In the genomic region with DNA sequence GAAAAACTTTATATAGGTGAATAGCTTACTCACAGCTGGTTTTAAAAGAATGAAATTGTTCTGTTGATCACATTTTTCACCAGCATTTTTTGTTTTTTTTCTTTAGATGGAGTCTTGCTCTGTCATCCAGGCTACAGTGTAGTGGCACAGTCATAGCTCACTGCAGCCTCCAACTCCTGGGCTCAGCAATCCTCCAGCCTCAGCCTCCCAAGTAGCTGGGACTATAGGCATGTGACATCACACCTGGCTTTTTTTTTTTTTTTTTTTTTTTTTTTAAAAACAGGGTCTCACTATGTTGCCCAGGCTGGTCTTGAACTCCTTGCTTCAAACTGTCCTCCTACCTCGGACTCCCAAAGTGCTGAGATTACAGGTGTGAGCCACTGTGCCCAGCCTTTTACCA, we compare ENCODE assay signal across 35 cellular contexts. TPM values are rescaled to one million over a fixed set of nuclear protein-coding genes. Genes with fewer than 3 reads are reported as not detected.
DNase-seq lines count a peak whose midpoint lies in the region; ATAC-seq, FAIRE-seq and TF ChIP-seq lines count a peak whose summit lies in the region.
"Had no signal": no experiment of that assay in that cellular context is flagged by ENCODE, and none has a peak within 500 bp of the region (broad histone marks: within the 10 kb centered on the region; RNA-seq: fewer than 3 reads in every experiment).

No MANE protein-coding gene starts in this region.

- H3K9me1 ChIP-seq in K562 (ENCODE audit: control insufficient read depth, insufficient read depth, low read length), result no peaks in the 10 kb centered on the region

- POLR2A ChIA-PET in K562 (lab: Yijun Ruan, JAX), result interaction anchor here (1.1 to 1.3 kb wide), 3 partner anchors 11 to 51 kb away, joined by 3 to 4 read pairs (median 3); no protein-coding TSS in a partner anchor

- H3K27me3 ChIP-seq in K562 (ENCODE audit: control insufficient read depth in 2 of 2, insufficient read depth in 2 of 2, low read length in 2 of 2) (no peaks in the 10 kb centered on the region), neuronal stem cell (ENCODE audit: control insufficient read depth in 3 of 3, insufficient read depth in 3 of 3, low read depth in 1 of 3, low read length in 3 of 3) (no peaks in the 10 kb centered on the region)
- H3K27me3 ChIP-seq: ascending aorta, cardiac muscle cell, gastroesophageal sphincter, hepatocyte, neural progenitor cell, SJCRH30, testis had no signal

- in situ Hi-C loops in K562 (cut with MboI), result no loop called here

- H3K27ac ChIP-seq in K562 (ENCODE audit: extremely low read depth, low read depth, low read length) (no peak overlapping the region), neuronal stem cell (replicated peaks; ENCODE audit: low read length) (no peak overlapping the region)
- H3K27ac ChIP-seq: ascending aorta, cardiac muscle cell, gastroesophageal sphincter, hepatocyte, neural progenitor cell, SJCRH30, testis, WERI-Rb-1 had no signal

- 100% methylated on average over 1 of the region's 1 CpG for WGBS in K562 (ENCODE audit: insufficient coverage, low coverage, missing lambda C conversion rate)
- no CpG with 5 or more reads among the region's 1 CpG for WGBS in neuronal stem cell (ENCODE audit: extremely low coverage in 2 of 2, insufficient read length in 2 of 2, insufficient replicate concordance in 1 of 2), 2 donors

- no peak for TF ChIP-seq POLR2A in K562 (conservative IDR thresholded peaks at IDR 0.05)

- no peaks in the 10 kb centered on the region for H3K9me3 Mint-ChIP-seq in activated CD4-positive, alpha-beta T cell treated with anti-CD3 and anti-CD28 coated beads, Interleukin-2, amount 10 ng/mL, durations not matched to agents 24 days and 14 days
- H3K9me3 Mint-ChIP-seq: activated naive CD8-positive, alpha-beta T cell treated with anti-CD3 and anti-CD28 coated beads, Interleukin-2, amount 10 ng/mL, durations not matched to agents 7 days and 5 days; GM23338; neural progenitor cell; stimulated activated naive CD8-positive, alpha-beta T cell treated with anti-CD3 and anti-CD28 coated beads, Interleukin-15, Interleukin-2, amounts not matched to agents 100 ng/mL and 50 ng/mL, for 24 hours had no signal

- no peak for TF ChIP-seq RAD21 in K562 (CRISPR knock-in tag; conservative IDR thresholded peaks at IDR 0.05 in 1 of 2, IDR thresholded peaks at IDR 0.05 in 1 of 2)

- BruUV-seq in K562 (replicated peaks; lab: Mats Ljungman, UMichigan), result no TSS peak

- no peak for TF ChIP-seq CTCF in K562 (IDR thresholded peaks at IDR 0.05 in 2 of 3, conservative IDR thresholded peaks at IDR 0.05 in 1 of 3; ENCODE audit: insufficient read depth in 2 of 3, low read depth in 1 of 3, low read length in 3 of 3)

- H2BK120ac ChIP-seq in neuronal stem cell (ENCODE audit: low read depth, low read length), result no peak overlapping the region

- H2BK15ac ChIP-seq in neuronal stem cell (ENCODE audit: low read length), result no peak overlapping the region

- H3K4me3 ChIP-seq in K562 (no peak overlapping the region), neuronal stem cell (ENCODE audit: low read length in 2 of 2) (no peak overlapping the region)
- H3K4me3 ChIP-seq: ascending aorta, cardiac muscle cell, gastroesophageal sphincter, GM23338, hepatocyte, lung, neural progenitor cell, SJCRH30, testis had no signal

- no peak overlapping the region for H2BK12ac ChIP-seq in neuronal stem cell (ENCODE audit: low read length)

- H3K23ac ChIP-seq in neuronal stem cell (ENCODE audit: low read depth, low read length, poor library complexity), result no peak overlapping the region

- CTCF ChIA-PET in K562 (lab: Yijun Ruan, JAX; ENCODE audit: low intra/inter-chr PET ratio), result no interaction called here

- no peak overlapping the region for H3K4me3 Mint-ChIP-seq in activated CD4-positive, alpha-beta T cell treated with anti-CD3 and anti-CD28 coated beads, Interleukin-2, amount 10 ng/mL, durations not matched to agents 24 days and 14 days
- H3K4me3 Mint-ChIP-seq: activated naive CD8-positive, alpha-beta T cell treated with anti-CD3 and anti-CD28 coated beads, Interleukin-2, amount 10 ng/mL, durations not matched to agents 7 days and 5 days; CD14-positive monocyte; GM23338; neural progenitor cell had no signal

- no peak overlapping the region for H2AFZ ChIP-seq in K562 (ENCODE audit: low read depth, low read length)
- H2AFZ ChIP-seq in neuronal stem cell (ENCODE audit: low read length), result no peak overlapping the region
- H2AFZ ChIP-seq: GM23338, hepatocyte, neural progenitor cell had no signal

- H2AK5ac ChIP-seq in neuronal stem cell (ENCODE audit: low read depth, low read length), result no peak overlapping the region

- FAIRE-seq in K562 (lab: Jason Lieb, UNC), result no peak
- FAIRE-seq: colon, small intestine had no signal

- H4K8ac ChIP-seq in neuronal stem cell (ENCODE audit: low read depth, low read length), result no peak overlapping the region

- H3K4me1 Mint-ChIP-seq in activated CD4-positive, alpha-beta T cell treated with anti-CD3 and anti-CD28 coated beads, Interleukin-2, amount 10 ng/mL, durations not matched to agents 24 days and 14 days, result peaks cover 48% of the 10 kb centered on the region

- no peak overlapping the region for H3K27ac Mint-ChIP-seq in activated CD4-positive, alpha-beta T cell treated with anti-CD3 and anti-CD28 coated beads, Interleukin-2, amount 10 ng/mL, durations not matched to agents 24 days and 14 days
- H3K27ac Mint-ChIP-seq: CD14-positive monocyte, GM23338, neural progenitor cell had no signal

- no peak overlapping the region for H4K91ac ChIP-seq in neuronal stem cell (ENCODE audit: low read depth, low read length, poor library complexity)

- H3K4me2 ChIP-seq in K562 (ENCODE audit: insufficient read depth, low read length), result no peak overlapping the region
- no peak overlapping the region for H3K4me2 ChIP-seq in neuronal stem cell (ENCODE audit: insufficient read depth, low read length, poor library complexity, severe bottlenecking)
- H3K4me2 ChIP-seq: GM23338, neural progenitor cell had no signal

- no peak for TF ChIP-seq EP300 in K562 (IDR thresholded peaks at IDR 0.05; ENCODE audit: low read length)

- H3K36me3 ChIP-seq in K562 (ENCODE audit: control insufficient read depth, insufficient read depth, low read length) (peaks cover 31% of the 10 kb centered on the region), neuronal stem cell (replicated peaks in 1 of 2; ENCODE audit: control insufficient read depth in 2 of 2, insufficient read depth in 2 of 2, low read length in 2 of 2) (peaks cover 6 to 41% of the 10 kb centered on the region in 2 donors)
- H3K36me3 ChIP-seq: cardiac muscle cell, neural progenitor cell had no signal

- no peak overlapping the region for H3K4ac ChIP-seq in neuronal stem cell (ENCODE audit: low read length)

- DNase-seq in activated CD4-positive, alpha-beta T cell treated with anti-CD3 and anti-CD28 coated beads, Interleukin-2, amount 10 ng/mL, durations not matched to agents 24 days and 14 days, result peak; percentile 54
- no peak for DNase-seq in activated CD4-positive, alpha-beta T cell treated with anti-CD3 and anti-CD28 coated beads, Interleukin-2, amount 50 U/mL, for 48 hours
- DNase-seq in stimulated activated CD4-positive, alpha-beta T cell treated with anti-CD3 and anti-CD28 coated beads, Interleukin-1b, Interleukin-23, amount 100 ng/mL, for 48 hours, result peak; percentile 28
- DNase-seq in stimulated activated CD4-positive, alpha-beta T cell treated with anti-CD3 and anti-CD28 coated beads, Interleukin-12 subunit alpha, Interleukin-12 subunit beta, amount 100 ng/mL, for 4 hours, result no peak
- DNase-seq in K562 (ENCODE audit: extremely low read depth in 1 of 4, low spot score in 3 of 4), result no peak
- DNase-seq in NCI-H524 treated with DMSO at 0.1 percent for 48 hours (lab: John Stamatoyannopoulos, UW), result no peak
- DNase-seq in neuronal stem cell (ENCODE audit: low spot score), result no peak
- DNase-seq: activated CD4-positive, alpha-beta T cell treated with anti-CD3 and anti-CD28 coated beads, Interleukin-2, amount 50 U/mL, for 4 hours; activated naive CD8-positive, alpha-beta T cell treated with anti-CD3 and anti-CD28 coated beads, Interleukin-2, amount 10 ng/mL, durations not matched to agents 7 days and 5 days; effector CD4-positive, alpha-beta T cell; KBM-7; NCI-H1092 treated with DMSO at 0.1 percent for 48 hours; NCI-H1694 treated with DMSO at 0.1 percent for 48 hours; RPMI8226; SJCRH30; small intestine; testis; WERI-Rb-1 had no signal

- H3K4me1 ChIP-seq in K562 (replicated peaks in 1 of 2; ENCODE audit: control insufficient read depth in 2 of 2, insufficient read depth in 2 of 2, low read length in 2 of 2) (peaks cover 15 to 23% of the 10 kb centered on the region in 2 experiments), neuronal stem cell (ENCODE audit: control insufficient read depth in 2 of 2, insufficient read depth in 1 of 2, low read depth in 1 of 2, low read length in 2 of 2) (peaks cover 4 to 7% of the 10 kb centered on the region in 2 donors)

- no peaks in the 10 kb centered on the region for H3K27me3 Mint-ChIP-seq in activated CD4-positive, alpha-beta T cell treated with anti-CD3 and anti-CD28 coated beads, Interleukin-2, amount 10 ng/mL, durations not matched to agents 24 days and 14 days
- H3K27me3 Mint-ChIP-seq: activated naive CD8-positive, alpha-beta T cell treated with anti-CD3 and anti-CD28 coated beads, Interleukin-2, amount 10 ng/mL, durations not matched to agents 7 days and 5 days; stimulated activated naive CD8-positive, alpha-beta T cell treated with anti-CD3 and anti-CD28 coated beads, Interleukin-15, Interleukin-2, amounts not matched to agents 100 ng/mL and 50 ng/mL, for 24 hours had no signal

- H2BK5ac ChIP-seq in neuronal stem cell (ENCODE audit: low read length), result no peak overlapping the region

- peaks cover 41% of the 10 kb centered on the region for H3K79me2 ChIP-seq in K562 (ENCODE audit: control insufficient read depth, insufficient read depth, low read length)

- H4K20me1 ChIP-seq in K562 (replicated peaks; ENCODE audit: control insufficient read depth, insufficient read depth, low read length), result no peaks in the 10 kb centered on the region; the same call in 1 of the 2 replicates

- intact Hi-C loops in activated CD4-positive, alpha-beta T cell treated with anti-CD3 and anti-CD28 coated beads, Interleukin-2, amount 10 ng/mL, durations not matched to agents 24 days and 14 days (cut with micrococcal nuclease), result loop anchor here (5.0 kb wide), 1 partner anchor 1296 kb away; a partner anchor contains a TSS
- intact Hi-C loops in K562 (cut with micrococcal nuclease), result no loop called here

- H3K9ac ChIP-seq in K562 (ENCODE audit: insufficient read depth in 1 of 2, low read depth in 2 of 2, low read length in 2 of 2) (no peak overlapping the region), neuronal stem cell (ENCODE audit: low read depth, low read length, poor library complexity) (no peak overlapping the region)
- H3K9ac ChIP-seq: neural progenitor cell had no signal

- H3K9me3 ChIP-seq in K562 (replicated peaks; ENCODE audit: control insufficient read depth, insufficient read depth, low read depth, low read length) (no peaks in the 10 kb centered on the region), neuronal stem cell (replicated peaks in 1 of 2; ENCODE audit: control insufficient read depth in 2 of 2, insufficient read depth in 1 of 2, low read depth in 1 of 2, low read length in 2 of 2) (no peaks in the 10 kb centered on the region)
- H3K9me3 ChIP-seq: ascending aorta, gastroesophageal sphincter, SJCRH30, testis had no signal

- H3K18ac ChIP-seq in neuronal stem cell (ENCODE audit: low read length), result no peak overlapping the region

- H3K36me3 Mint-ChIP-seq in activated CD4-positive, alpha-beta T cell treated with anti-CD3 and anti-CD28 coated beads, Interleukin-2, amount 10 ng/mL, durations not matched to agents 24 days and 14 days (ENCODE audit: low read depth), result peaks cover 62% of the 10 kb centered on the region

- no peak overlapping the region for H3K14ac ChIP-seq in neuronal stem cell (ENCODE audit: low read length)

- ATAC-seq in K562, result no peak
- no peak for ATAC-seq in GM18867 (IDR thresholded peaks at IDR 0.05; ENCODE audit: unreplicated experiment)
- ATAC-seq: gastroesophageal sphincter, GM23338 had no signal

- no peaks in the 10 kb centered on the region for H3K79me1 ChIP-seq in neuronal stem cell (ENCODE audit: low read depth, low read length)

RNA-seq across cellular contexts. Expression of a gene that starts 3.6 kb away (rescaled TPM):
- 90.9 and 96.7 TPM in 2 replicates for total RNA-seq in activated CD4-positive, alpha-beta T cell treated with anti-CD3 and anti-CD28 coated beads, Interleukin-2, amount 10 ng/mL, durations not matched to agents 24 days and 14 days
- 112 and 174 TPM in 2 replicates for total RNA-seq in K562 (2011; cell fraction: chromatin; rRNA removed; ENCODE audit: low replicate concordance)
- 70.5 and 77.0 TPM in 2 replicates for total RNA-seq in K562 (2011; cell fraction: nucleolus; rRNA removed)
- 73.4 and 92.7 TPM in 2 replicates for total RNA-seq in K562 (2011; cell fraction: nucleoplasm; rRNA removed)
- total RNA-seq in K562 (2014; rRNA removed) (7.3 and 8.5 TPM in 2 replicates), K562 (2014; rRNA removed; fragmentation: Illumina TruSeq; extraction: Trizol) (6.6 and 12.0 TPM in 2 replicates), K562 (2015; rRNA removed; fragmentation: Illumina TruSeq; extraction: Trizol) (6.5 and 8.2 TPM in 2 replicates), K562 (2021) (25.6 and 28.1 TPM in 2 replicates)
- polyA plus RNA-seq in K562 (2011; rRNA removed) (11.2 and 15.2 TPM in 2 replicates), K562 (2014; fragmentation: Illumina TruSeq; extraction: Trizol) (18.9 and 22.1 TPM in 2 replicates), K562 (2014; fragmentation: Nextera tagmentation; extraction: Ambion mirVana) (under 1 TPM; 0.34 to 0.38 TPM), K562 (2014; rRNA removed) (13.1 and 15.8 TPM in 2 replicates)
- polyA plus RNA-seq in K562 (2011; cell fraction: cytosol; rRNA removed), result 6.4 and 9.1 TPM in 2 replicates
- polyA plus RNA-seq in K562 (2011; cell fraction: nucleus; rRNA removed), result 21.1 and 26.5 TPM in 2 replicates
- 18.7 and 25.8 TPM in 2 replicates for polyA plus RNA-seq in K562 (2012)
- 34.0 and 37.5 TPM in 2 replicates for polyA minus RNA-seq in K562 (2011; rRNA and poly(A)+ RNA removed)
- 26.1 and 37.0 TPM in 2 replicates for polyA minus RNA-seq in K562 (2011; cell fraction: cytosol; rRNA and poly(A)+ RNA removed)
- 15.1 and 22.9 TPM in 2 replicates for polyA minus RNA-seq in K562 (2011; cell fraction: nucleus; rRNA and poly(A)+ RNA removed)
- 20.7 TPM for polyA plus RNA-seq in neuronal stem cell (2013, experiment 1 of 2)
- polyA plus RNA-seq in neuronal stem cell (2013, experiment 2 of 2), result 21.7 TPM

RNA-seq across cellular contexts. Expression of a gene that starts 21.5 kb away (rescaled TPM):
- 283 and 284 TPM in 2 replicates for total RNA-seq in activated CD4-positive, alpha-beta T cell treated with anti-CD3 and anti-CD28 coated beads, Interleukin-2, amount 10 ng/mL, durations not matched to agents 24 days and 14 days
- 205 and 214 TPM in 2 replicates for total RNA-seq in K562 (2011; cell fraction: chromatin; rRNA removed; ENCODE audit: low replicate concordance)
- total RNA-seq in K562 (2011; cell fraction: nucleolus; rRNA removed), result 106 and 120 TPM in 2 replicates
- 138 and 174 TPM in 2 replicates for total RNA-seq in K562 (2011; cell fraction: nucleoplasm; rRNA removed)
- total RNA-seq in K562 (2014; rRNA removed) (215 TPM in 2 replicates), K562 (2014; rRNA removed; fragmentation: Illumina TruSeq; extraction: Trizol) (122 and 133 TPM in 2 replicates), K562 (2015; rRNA removed; fragmentation: Illumina TruSeq; extraction: Trizol) (157 and 163 TPM in 2 replicates), K562 (2021) (233 and 248 TPM in 2 replicates)
- polyA plus RNA-seq in K562 (2011; rRNA removed) (60.8 and 85.9 TPM in 2 replicates), K562 (2014; fragmentation: Illumina TruSeq; extraction: Trizol) (236 and 246 TPM in 2 replicates), K562 (2014; fragmentation: Nextera tagmentation; extraction: Ambion mirVana) (10 to 100 TPM; 58.3 to 93.8 TPM), K562 (2014; rRNA removed) (114 and 169 TPM in 2 replicates)
- 79.1 and 143 TPM in 2 replicates for polyA plus RNA-seq in K562 (2011; cell fraction: cytosol; rRNA removed)
- 147 and 154 TPM in 2 replicates for polyA plus RNA-seq in K562 (2011; cell fraction: nucleus; rRNA removed)
- 163 and 198 TPM in 2 replicates for polyA plus RNA-seq in K562 (2012)
- polyA minus RNA-seq in K562 (2011; rRNA and poly(A)+ RNA removed), result 54.7 and 73.9 TPM in 2 replicates
- polyA minus RNA-seq in K562 (2011; cell fraction: cytosol; rRNA and poly(A)+ RNA removed), result 70.6 and 94.1 TPM in 2 replicates
- polyA minus RNA-seq in K562 (2011; cell fraction: nucleus; rRNA and poly(A)+ RNA removed), result 27.5 and 55.3 TPM in 2 replicates
- polyA plus RNA-seq in neuronal stem cell (2013, experiment 1 of 2), result 125 TPM
- 126 TPM for polyA plus RNA-seq in neuronal stem cell (2013, experiment 2 of 2)

RNA-seq across cellular contexts. Expression of a gene that starts 24.7 kb away (rescaled TPM):
- not detected in 2 replicates for total RNA-seq in activated CD4-positive, alpha-beta T cell treated with anti-CD3 and anti-CD28 coated beads, Interleukin-2, amount 10 ng/mL, durations not matched to agents 24 days and 14 days
- not detected in 2 replicates for total RNA-seq in K562 (2011; cell fraction: chromatin; rRNA removed; ENCODE audit: low replicate concordance)
- not detected in 2 replicates for total RNA-seq in K562 (2011; cell fraction: nucleolus; rRNA removed)
- not detected in 2 replicates for total RNA-seq in K562 (2011; cell fraction: nucleoplasm; rRNA removed)
- not detected in 2 replicates for total RNA-seq in K562 (2014; rRNA removed)
- not detected in 2 replicates for total RNA-seq in K562 (2014; rRNA removed; fragmentation: Illumina TruSeq; extraction: Trizol)
- total RNA-seq in K562 (2015; rRNA removed; fragmentation: Illumina TruSeq; extraction: Trizol), result not detected in 2 replicates
- total RNA-seq in K562 (2021), result not detected in 2 replicates
- not detected in 2 replicates for polyA plus RNA-seq in K562 (2011; rRNA removed)
- polyA plus RNA-seq in K562 (2011; cell fraction: cytosol; rRNA removed), result not detected in 2 replicates
- not detected in 2 replicates for polyA plus RNA-seq in K562 (2011; cell fraction: nucleus; rRNA removed)
- polyA plus RNA-seq in K562 (2012), result not detected in 2 replicates
- polyA plus RNA-seq in K562 (2014; fragmentation: Illumina TruSeq; extraction: Trizol), result not detected in 2 replicates
- polyA plus RNA-seq in K562 (2014; fragmentation: Nextera tagmentation; extraction: Ambion mirVana), result not detected
- not detected in 2 replicates for polyA plus RNA-seq in K562 (2014; rRNA removed)
- not detected in 2 replicates for polyA minus RNA-seq in K562 (2011; rRNA and poly(A)+ RNA removed)
- polyA minus RNA-seq in K562 (2011; cell fraction: cytosol; rRNA and poly(A)+ RNA removed), result not detected in 2 replicates
- polyA minus RNA-seq in K562 (2011; cell fraction: nucleus; rRNA and poly(A)+ RNA removed), result not detected in 2 replicates
- polyA plus RNA-seq in neuronal stem cell (2013, experiment 1 of 2), result 24.0 TPM
- 23.0 TPM for polyA plus RNA-seq in neuronal stem cell (2013, experiment 2 of 2)
- total RNA-seq: A172, ascending aorta, Daoy, HT-29, lung, M059J, NCI-H460, SJCRH30, ureter had no signal
- polyA plus RNA-seq: CD14-positive monocyte, lung had no signal

RNA-seq across cellular contexts. Expression of a gene that starts 47.4 kb away (rescaled TPM):
- total RNA-seq in activated CD4-positive, alpha-beta T cell treated with anti-CD3 and anti-CD28 coated beads, Interleukin-2, amount 10 ng/mL, durations not matched to agents 24 days and 14 days, result 0.28 and 0.30 TPM in 2 replicates
- 0.60 and 2.4 TPM in 2 replicates for total RNA-seq in K562 (2011; cell fraction: chromatin; rRNA removed; ENCODE audit: low replicate concordance)
- 0.39 and 3.2 TPM in 2 replicates for total RNA-seq in K562 (2011; cell fraction: nucleolus; rRNA removed)
- total RNA-seq in K562 (2011; cell fraction: nucleoplasm; rRNA removed), result 0.95 and 1.5 TPM in 2 replicates
- total RNA-seq in K562 (2014; rRNA removed) (0.04 and 0.32 TPM in 2 replicates), K562 (2014; rRNA removed; fragmentation: Illumina TruSeq; extraction: Trizol) (0.13 and 0.47 TPM in 2 replicates), K562 (2015; rRNA removed; fragmentation: Illumina TruSeq; extraction: Trizol) (0.45 and 0.47 TPM in 2 replicates), K562 (2021) (0.56 and 1.1 TPM in 2 replicates)
- polyA plus RNA-seq in K562 (2011; rRNA removed) (1.4 and 3.3 TPM in 2 replicates), K562 (2014; fragmentation: Illumina TruSeq; extraction: Trizol) (0.21 and 0.46 TPM in 2 replicates), K562 (2014; fragmentation: Nextera tagmentation; extraction: Ambion mirVana) (1 to 10 TPM in 1 of 2 experiments, under 1 TPM in 1; 0.76 to 1.5 TPM), K562 (2014; rRNA removed) (0.85 and 1.1 TPM in 2 replicates)
- polyA plus RNA-seq in K562 (2011; cell fraction: cytosol; rRNA removed), result 0.84 and 3.5 TPM in 2 replicates
- 0.46 and 1.6 TPM in 2 replicates for polyA plus RNA-seq in K562 (2011; cell fraction: nucleus; rRNA removed)
- polyA plus RNA-seq in K562 (2012), result 2.2 and 2.5 TPM in 2 replicates
- polyA minus RNA-seq in K562 (2011; rRNA and poly(A)+ RNA removed), result 0.09 and 0.81 TPM in 2 replicates
- polyA minus RNA-seq in K562 (2011; cell fraction: cytosol; rRNA and poly(A)+ RNA removed), result 0.86 TPM in 1 of 2 replicates, not detected in the other
- 0.40 and 0.44 TPM in 2 replicates for polyA minus RNA-seq in K562 (2011; cell fraction: nucleus; rRNA and poly(A)+ RNA removed)
- 0.07 TPM for polyA plus RNA-seq in neuronal stem cell (2013, experiment 1 of 2)
- polyA plus RNA-seq in neuronal stem cell (2013, experiment 2 of 2), result not detected
- total RNA-seq: activated naive CD8-positive, alpha-beta T cell treated with anti-CD3 and anti-CD28 coated beads, Interleukin-2, amount 10 ng/mL, durations not matched to agents 7 days and 5 days; ascending aorta; cardiac muscle cell; GM23338; hepatocyte; NCI-H460; ureter had no signal
- polyA plus RNA-seq: cardiac muscle cell, GM23338, hepatocyte had no signal

Comparison
In these comparisons a context has a peak if more than half of its experiments do, and no peak if none do; other contexts are left out.
1. DNase-seq: peak in activated CD4-positive, alpha-beta T cell treated with anti-CD3 and anti-CD28 coated beads, Interleukin-2, amount 10 ng/mL, durations not matched to agents 24 days and 14 days (single experiment) and stimulated activated CD4-positive, alpha-beta T cell treated with anti-CD3 and anti-CD28 coated beads, Interleukin-1b, Interleukin-23, amount 100 ng/mL, for 48 hours (single experiment); none in activated CD4-positive, alpha-beta T cell treated with anti-CD3 and anti-CD28 coated beads, Interleukin-2, amount 50 U/mL, for 48 hours (0 of 2), stimulated activated CD4-positive, alpha-beta T cell treated with anti-CD3 and anti-CD28 coated beads, Interleukin-12 subunit alpha, Interleukin-12 subunit beta, amount 100 ng/mL, for 4 hours (single experiment), K562 (0 of 4), NCI-H524 treated with DMSO at 0.1 percent for 48 hours (single experiment) and neuronal stem cell (single experiment).